ENCODE assay signal across 18 cellular contexts in the genomic region with DNA sequence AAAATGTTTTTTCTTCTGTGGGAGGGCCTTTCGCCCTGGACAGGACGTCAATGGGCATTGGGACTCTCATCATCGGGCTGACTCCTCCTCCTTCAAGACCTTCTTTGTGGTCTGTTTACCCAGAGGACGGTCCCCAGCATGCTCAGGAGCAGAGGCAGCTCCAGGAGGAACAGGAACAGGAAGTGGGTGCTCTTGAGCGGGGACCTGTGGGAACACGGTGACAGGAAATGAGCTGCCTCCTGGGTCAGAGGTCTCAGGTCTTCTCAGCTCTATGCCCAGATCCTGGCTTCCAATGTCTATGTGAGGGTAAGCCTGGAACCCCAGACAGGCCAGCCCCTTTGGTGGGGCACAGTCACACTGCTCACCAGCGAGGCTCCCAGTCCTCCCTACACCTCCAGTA. TPM values are rescaled to one million over a fixed set of nuclear protein-coding genes. Genes with fewer than 3 reads are reported as not detected.
"Had no signal": no experiment of that assay in that cellular context is flagged by ENCODE, and none has a peak within 500 bp of the region (broad histone marks: within the 10 kb centered on the region; RNA-seq: fewer than 3 reads in every experiment).

No MANE protein-coding gene starts in this region.

- H3K4me3 Mint-ChIP-seq: stimulated activated naive B cell treated with anti-CD40 and anti-IgM and Interleukin-4, amounts not matched to agents 10 μg/mL and 1 μg/mL and 100 μg/mL, for 72 hours; T-helper 2 cell treated with Interferon-gamma antibody and Interleukin-4, amounts not matched to agents 5 μg/mL and 100 μg/mL, for 36 hours had no signal

- H3K27me3 ChIP-seq: brain microvascular endothelial cell, upper lobe of left lung had no signal

- H3K36me3 Mint-ChIP-seq: activated naive CD4-positive, alpha-beta T cell treated with anti-CD3 and anti-CD28 coated beads, Interleukin-2, amount 50 U/mL, for 72 hours; stimulated activated naive B cell treated with anti-CD40 and anti-IgM and Interleukin-4, amounts not matched to agents 10 μg/mL and 1 μg/mL and 100 μg/mL, for 72 hours had no signal

- DNase-seq: brain microvascular endothelial cell; glutamatergic neuron; sigmoid colon; stimulated activated CD4-positive, alpha-beta T cell treated with anti-CD3 and anti-CD28 coated beads, Interleukin-2, amount 100 ng/mL, for 24 hours; stimulated activated naive B cell treated with anti-CD40 and anti-IgM and Interleukin-4, amounts not matched to agents 10 μg/mL and 1 μg/mL and 100 μg/mL, for 72 hours; upper lobe of left lung had no signal

- FAIRE-seq: endometrium had no signal

- H3K9me3 ChIP-seq: sigmoid colon, upper lobe of left lung had no signal

- H3K36me3 ChIP-seq: brain microvascular endothelial cell, sigmoid colon, suprapubic skin, upper lobe of left lung had no signal

- ATAC-seq: esophagus mucosa; stimulated activated naive B cell treated with anti-CD40 and anti-IgM and Interleukin-4, amounts not matched to agents 10 μg/mL and 1 μg/mL and 100 μg/mL, for 72 hours had no signal

- H3K4me1 ChIP-seq: sigmoid colon, upper lobe of left lung had no signal

- H3K27ac ChIP-seq: brain microvascular endothelial cell, sigmoid colon, suprapubic skin, upper lobe of left lung, VCaP had no signal

- H3K4me3 ChIP-seq: sigmoid colon, suprapubic skin, upper lobe of left lung had no signal

- H3K27ac Mint-ChIP-seq: stimulated activated naive B cell treated with anti-CD40 and anti-IgM and Interleukin-4, amounts not matched to agents 10 μg/mL and 1 μg/mL and 100 μg/mL, for 72 hours; T-helper 2 cell treated with Interferon-gamma antibody and Interleukin-4, amounts not matched to agents 5 μg/mL and 100 μg/mL, for 36 hours had no signal

- H3K9me3 Mint-ChIP-seq: T-helper 2 cell treated with Interferon-gamma antibody and Interleukin-4, amounts not matched to agents 5 μg/mL and 100 μg/mL, for 36 hours had no signal

RNA-seq across cellular contexts. Expression of a gene that starts 12.2 kb away (rescaled TPM):
- total RNA-seq: activated naive CD4-positive, alpha-beta T cell treated with anti-CD3 and anti-CD28 coated beads, Interleukin-2, amount 50 U/mL, for 72 hours; chondrocyte; dermis microvascular lymphatic vessel endothelial cell; esophagus mucosa; lower leg skin; osteocyte; pulmonary artery endothelial cell; sigmoid colon; suprapubic skin; upper lobe of left lung had no signal
- polyA plus RNA-seq: neural cell, sigmoid colon had no signal

RNA-seq across cellular contexts. Expression of a gene that starts 12.6 kb away (rescaled TPM):
- total RNA-seq: activated naive CD4-positive, alpha-beta T cell treated with anti-CD3 and anti-CD28 coated beads, Interleukin-2, amount 50 U/mL, for 72 hours; chondrocyte; dermis microvascular lymphatic vessel endothelial cell; esophagus mucosa; lower leg skin; osteocyte; pulmonary artery endothelial cell; sigmoid colon; suprapubic skin had no signal
- polyA plus RNA-seq: neural cell had no signal

RNA-seq across cellular contexts. Expression of a gene that starts 34.0 kb away (rescaled TPM):
- total RNA-seq: chondrocyte, dermis microvascular lymphatic vessel endothelial cell, osteocyte, pulmonary artery endothelial cell had no signal
- polyA plus RNA-seq: neural cell had no signal

RNA-seq across cellular contexts. Expression of a gene that starts 43.6 kb away (rescaled TPM):
- total RNA-seq: activated naive CD4-positive, alpha-beta T cell treated with anti-CD3 and anti-CD28 coated beads, Interleukin-2, amount 50 U/mL, for 72 hours; chondrocyte; dermis microvascular lymphatic vessel endothelial cell; osteocyte; pulmonary artery endothelial cell had no signal
- polyA plus RNA-seq: neural cell had no signal

RNA-seq across cellular contexts. Expression of a gene that starts 48.6 kb away (rescaled TPM):
- total RNA-seq: activated naive CD4-positive, alpha-beta T cell treated with anti-CD3 and anti-CD28 coated beads, Interleukin-2, amount 50 U/mL, for 72 hours; chondrocyte; dermis microvascular lymphatic vessel endothelial cell; esophagus mucosa; osteocyte; pulmonary artery endothelial cell; suprapubic skin had no signal
- polyA plus RNA-seq: neural cell had no signal
